27 cellular contexts compared by ENCODE assay signal in genomic region chr10:118595064-118595420, GRCh38. TPM values are rescaled to one million over a fixed set of nuclear protein-coding genes. Genes with fewer than 3 reads are reported as not detected.
DNase-seq lines count a peak whose midpoint lies in the region; ATAC-seq and TF ChIP-seq lines count a peak whose summit lies in the region.
"Had no signal": no experiment of that assay in that cellular context is flagged by ENCODE, and none has a peak within 500 bp of the region (broad histone marks: within the 10 kb centered on the region; RNA-seq: fewer than 3 reads in every experiment).

No MANE protein-coding gene starts in this region.

- no peaks in the 10 kb centered on the region for H3K9me3 ChIP-seq in CD8-positive, alpha-beta T cell (ENCODE audit: low read length)
- H3K9me3 ChIP-seq: right lobe of liver had no signal

- H3K27me3 Mint-ChIP-seq in CD8-positive, alpha-beta T cell (ENCODE audit: low read depth): peaks cover 55% of the 10 kb centered on the region
- H3K27me3 Mint-ChIP-seq in GM23338 (ENCODE audit: insufficient read depth, low read depth, poor library complexity) (peaks cover 38% of the 10 kb centered on the region), brain (peaks cover 87% of the 10 kb centered on the region)
- H3K27me3 Mint-ChIP-seq in naive thymus-derived CD8-positive, alpha-beta T cell: peaks cover 30 to 82% (median 56%) of the 10 kb centered on the region in 5 donors

- H3K9me3 Mint-ChIP-seq in CD8-positive, alpha-beta T cell: no peaks in the 10 kb centered on the region
- H3K9me3 Mint-ChIP-seq in GM23338 (peaks cover 4% of the 10 kb centered on the region; the same call in 1 of the 3 replicates), brain (peaks cover 0 to 15% (median 7%) of the 10 kb centered on the region in 5 experiments)
- H3K9me3 Mint-ChIP-seq in naive thymus-derived CD8-positive, alpha-beta T cell: peaks cover 0 to 11% (median 0%) of the 10 kb centered on the region in 9 donors
- H3K9me3 Mint-ChIP-seq: activated naive CD8-positive, alpha-beta T cell treated with anti-CD3 and anti-CD28 coated beads, Interleukin-2, amount 10 ng/mL, durations not matched to agents 7 days and 5 days; mesothelial cell of epicardium; natural killer cell had no signal

- H3K36me3 Mint-ChIP-seq in CD8-positive, alpha-beta T cell: no peaks in the 10 kb centered on the region
- no peaks in the 10 kb centered on the region; the same call in 2 of the 3 replicates for H3K36me3 Mint-ChIP-seq in GM23338 (ENCODE audit: low read depth)
- no peaks in the 10 kb centered on the region for H3K36me3 Mint-ChIP-seq in brain
- peaks cover 2 to 17% (median 4%) of the 10 kb centered on the region in 3 donors for H3K36me3 Mint-ChIP-seq in naive thymus-derived CD8-positive, alpha-beta T cell
- H3K36me3 Mint-ChIP-seq: mesothelial cell of epicardium had no signal

- H3K9me2 ChIP-seq in GM23338 (ENCODE audit: insufficient read depth): no peaks in the 10 kb centered on the region

- H3K4me3 ChIP-seq in CD8-positive, alpha-beta T cell (ENCODE audit: low read depth, low read length): no peak overlapping the region
- peak overlapping the region; percentile 60 for H3K4me3 ChIP-seq in GM23338
- H3K4me3 ChIP-seq: right lobe of liver had no signal

- intact Hi-C loops in CD8-positive, alpha-beta T cell (cut with DNase I, micrococcal nuclease): no loop called here

- H3K4me1 Mint-ChIP-seq in CD8-positive, alpha-beta T cell (ENCODE audit: low read depth): peaks cover 18% of the 10 kb centered on the region
- H3K4me1 Mint-ChIP-seq in GM23338: peaks cover 17% of the 10 kb centered on the region
- H3K4me1 Mint-ChIP-seq in brain: peaks cover 42% of the 10 kb centered on the region
- H3K4me1 Mint-ChIP-seq in naive thymus-derived CD8-positive, alpha-beta T cell: peaks cover 13 to 30% (median 22%) of the 10 kb centered on the region in 4 donors

- no peaks in the 10 kb centered on the region for H3K36me3 ChIP-seq in CD8-positive, alpha-beta T cell (ENCODE audit: insufficient read depth, low read length)
- no peaks in the 10 kb centered on the region for H3K36me3 ChIP-seq in GM23338 (ENCODE audit: insufficient read depth)
- H3K36me3 ChIP-seq: right lobe of liver had no signal

- CTCF ChIA-PET in CD8-positive, alpha-beta T cell (lab: Charles Lee): interaction anchor here (1.2 to 5.4 kb wide), 6 partner anchors 25 to 129 kb away, joined by 3 to 40 read pairs (median 4); no protein-coding TSS in a partner anchor

- H3F3A ChIP-seq in GM23338 (replicated peaks; ENCODE audit: low read depth): 0 out of 2 replicates have a peak, but pooled peaks cover 3% of the 10 kb centered on the region

- H3K27ac Mint-ChIP-seq in CD8-positive, alpha-beta T cell: no peak overlapping the region
- H3K27ac Mint-ChIP-seq in GM23338: no peak overlapping the region
- peak overlapping the region in 1 of 5 experiments; percentile 10 for H3K27ac Mint-ChIP-seq in brain
- H3K27ac Mint-ChIP-seq in naive thymus-derived CD8-positive, alpha-beta T cell: peak overlapping the region in 1 of 10 donors; percentile 10
- H3K27ac Mint-ChIP-seq: CD14-positive monocyte; mesothelial cell of epicardium; natural killer cell; stimulated activated naive B cell treated with anti-CD40 and anti-IgM and Interleukin-4, amounts not matched to agents 10 μg/mL and 1 μg/mL and 100 μg/mL, for 72 hours had no signal

- H3K4me2 ChIP-seq in GM23338: peak overlapping the region; percentile 83

- POLR2A ChIA-PET in CD8-positive, alpha-beta T cell (lab: Charles Lee): no interaction called here
- POLR2A ChIA-PET in naive thymus-derived CD8-positive, alpha-beta T cell (lab: Charles Lee): no interaction called here

- 0 out of 2 replicates have a peak overlapping the region, but pooled peaks have one; percentile 92 for H2AFZ ChIP-seq in GM23338

- TF ChIP-seq CTCF in CD8-positive, alpha-beta T cell (IDR thresholded peaks at IDR 0.05): no peak
- TF ChIP-seq CTCF in GM23338 (conservative IDR thresholded peaks at IDR 0.05; ENCODE audit: low read depth in 2 of 2) (no peak), brain (conservative IDR thresholded peaks at IDR 0.05) (no peak)

- ATAC-seq in CD8-positive, alpha-beta T cell: no peak
- ATAC-seq in GM23338: peak; percentile 6
- no peak for ATAC-seq in naive thymus-derived CD8-positive, alpha-beta T cell
- ATAC-seq in GM21447 (IDR thresholded peaks at IDR 0.05; ENCODE audit: unreplicated experiment): no peak
- ATAC-seq: PC-3 had no signal

- peaks cover 25% of the 10 kb centered on the region for H3K4me1 ChIP-seq in CD8-positive, alpha-beta T cell (ENCODE audit: insufficient read depth, low read length)
- H3K4me1 ChIP-seq in GM23338 (ENCODE audit: insufficient read depth): peaks cover 5% of the 10 kb centered on the region; the same call in 1 of the 2 replicates
- H3K4me1 ChIP-seq: right lobe of liver had no signal

- H3K27ac ChIP-seq in CD8-positive, alpha-beta T cell (ENCODE audit: low read depth, low read length): no peak overlapping the region
- H3K27ac ChIP-seq in GM23338 (ENCODE audit: low read depth): no peak overlapping the region
- H3K27ac ChIP-seq: HL-60, right lobe of liver had no signal

- H3K79me2 ChIP-seq in GM23338 (replicated peaks; ENCODE audit: insufficient read depth): no peaks in the 10 kb centered on the region

- DNase-seq in CD8-positive, alpha-beta T cell: no peak
- DNase-seq in GM23338 (ENCODE audit: low spot score): peak; percentile 24
- no peak for DNase-seq in naive thymus-derived CD8-positive, alpha-beta T cell
- no peak for DNase-seq in C1 segment of cervical spinal cord (lab: John Stamatoyannopoulos, UW)
- no peak for DNase-seq in mesenteric fat pad (ENCODE audit: low spot score)
- no peak for DNase-seq in NCI-H1417 (lab: John Stamatoyannopoulos, UW)
- DNase-seq: activated CD4-positive, CD25-positive, alpha-beta regulatory T cell; GOT3; Kasumi-1; natural killer cell; NCI-H524 treated with DMSO at 0.1 percent for 48 hours; NK-92 treated with Interleukin-12 subunit alpha and Interleukin-12 subunit beta, amount 100 ng/mL, for 24 hours; PC-3; stimulated activated naive B cell treated with anti-CD40 and anti-IgM and Interleukin-4, amounts not matched to agents 10 μg/mL and 1 μg/mL and 100 μg/mL, for 72 hours; T1000 had no signal

- peaks cover 22% of the 10 kb centered on the region for H3K27me3 ChIP-seq in CD8-positive, alpha-beta T cell (ENCODE audit: insufficient read depth, low read length)
- H3K27me3 ChIP-seq in GM23338 (ENCODE audit: insufficient read depth): peaks cover 36% of the 10 kb centered on the region

- peak overlapping the region; percentile 10 for H3K4me3 Mint-ChIP-seq in CD8-positive, alpha-beta T cell
- H3K4me3 Mint-ChIP-seq in GM23338 (peak overlapping the region; percentile 77), brain (peak overlapping the region; percentile 81 to 91 (median 85))
- peak overlapping the region in 8 of 10 donors; percentile 5 to 74 (median 62) for H3K4me3 Mint-ChIP-seq in naive thymus-derived CD8-positive, alpha-beta T cell
- H3K4me3 Mint-ChIP-seq: activated naive CD8-positive, alpha-beta T cell treated with anti-CD3 and anti-CD28 coated beads, Interleukin-2, amount 10 ng/mL, durations not matched to agents 7 days and 5 days; mesothelial cell of epicardium; natural killer cell had no signal

- no peaks in the 10 kb centered on the region; the same call in 1 of the 2 replicates for H4K20me1 ChIP-seq in GM23338 (replicated peaks; ENCODE audit: insufficient read depth)

TF ChIP-seq in GM23338, 12 proteins besides CTCF, POLR2A, EP300 and RAD21:
- TF ChIP-seq ZNF114 (CRISPR knock-in tag; IDR thresholded peaks at IDR 0.05) (no peak), EZH2phosphoT487 (IDR thresholded peaks at IDR 0.05; ENCODE audit: unreplicated experiment) (no peak), REST (IDR thresholded peaks at IDR 0.05; ENCODE audit: unreplicated experiment) (no peak), CREB1 (CRISPR knock-in tag; IDR thresholded peaks at IDR 0.05; ENCODE audit: low read depth) (no peak), EZH2 (IDR thresholded peaks at IDR 0.05; ENCODE audit: low read depth, unreplicated experiment) (no peak)
TF ChIP-seq in GM23338: peak in this region for 0.

RNA-seq across cellular contexts. Expression of gene PRLHR, which starts 0.4 kb away (rescaled TPM):
- total RNA-seq in CD8-positive, alpha-beta T cell: not detected
- total RNA-seq in GM23338 (2014; rRNA removed; shearing (Covaris generic)): 0.24 TPM in 1 of 2 replicates, not detected in the other
- polyA plus RNA-seq in GM23338 (2016; fragmentation: Nextera tagmentation; extraction: Ambion mirVana): 0.07 TPM in 1 of 2 replicates, not detected in the other
- polyA plus RNA-seq in brain (ENCODE audit: insufficient read depth, low read depth, low replicate concordance): not detected
- total RNA-seq in naive thymus-derived CD8-positive, alpha-beta T cell: not detected
- polyA plus RNA-seq in naive thymus-derived CD8-positive, alpha-beta T cell: not detected
- total RNA-seq in mesenteric fat pad: not detected
- total RNA-seq: activated naive CD8-positive, alpha-beta T cell treated with anti-CD3 and anti-CD28 coated beads, Interleukin-2, amount 10 ng/mL, durations not matched to agents 7 days and 5 days; dermis microvascular lymphatic vessel endothelial cell; endothelial cell of umbilical vein; fibroblast of lung; mesothelial cell of epicardium; natural killer cell; PC-3; right lobe of liver had no signal
- polyA plus RNA-seq: CD14-positive monocyte, endothelial cell of umbilical vein, fibroblast of lung, keratinocyte, liver had no signal

Comparison
In these comparisons a context has a peak if more than half of its experiments do, and no peak if none do; other contexts are left out.
1. H3K4me3 Mint-ChIP-seq: peak in every context shown above with its lines; median percentile 85 in brain; 77 in GM23338; 62 in naive thymus-derived CD8-positive, alpha-beta T cell; 10 in CD8-positive, alpha-beta T cell.